In the genomic region with DNA sequence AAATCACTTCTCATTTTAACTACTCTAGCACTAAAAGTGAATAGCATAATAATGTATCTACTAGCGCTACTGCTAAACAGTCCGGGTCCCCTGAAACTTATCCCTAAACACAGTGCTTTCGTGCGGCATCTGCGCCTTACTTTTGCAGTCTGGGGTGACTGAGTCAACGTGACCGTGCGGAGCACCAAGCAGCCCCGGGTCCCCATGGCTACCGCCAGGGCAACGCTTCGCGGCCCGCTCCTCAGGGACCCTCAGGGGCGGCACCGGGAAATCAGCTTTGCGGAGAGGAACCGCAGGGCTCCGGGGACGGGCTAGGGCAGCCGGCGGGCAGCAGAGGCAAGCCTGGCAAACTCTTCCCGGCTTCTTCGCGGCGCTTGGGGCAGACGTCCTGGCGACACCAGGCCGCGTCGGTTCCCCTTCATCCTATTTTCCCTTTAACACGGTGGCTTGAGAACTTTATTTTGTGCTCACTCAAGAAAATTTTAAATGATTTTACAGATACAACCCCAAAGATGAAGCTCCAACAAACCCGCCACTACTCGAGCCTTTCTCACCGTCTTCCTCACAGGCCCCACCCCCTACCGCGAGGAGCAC, we compare ENCODE assay signal across 8 cellular contexts. TPM values are rescaled to one million over a fixed set of nuclear protein-coding genes. Genes with fewer than 3 reads are reported as not detected.
DNase-seq lines count a peak whose midpoint lies in the region; ATAC-seq, FAIRE-seq and TF ChIP-seq lines count a peak whose summit lies in the region.

No MANE protein-coding gene starts in this region.

- peak overlapping the region; percentile 87 to 97 (median 96) for H3K27ac ChIP-seq in pancreas
- peak overlapping the region; percentile 95 to 100 (median 98) for H3K27ac ChIP-seq in transverse colon

- H3K4me3 Mint-ChIP-seq in activated naive CD4-positive, alpha-beta T cell treated with anti-CD3 and anti-CD28 coated beads, Interleukin-2, amount 10 ng/mL, durations not matched to agents 7 days and 5 days = peak overlapping the region; percentile 91

- H3K27me3 ChIP-seq in BJ (ENCODE audit: control insufficient read depth, insufficient read depth, low read length) (no peaks in the 10 kb centered on the region), pancreas (no peaks in the 10 kb centered on the region), transverse colon (no peaks in the 10 kb centered on the region)

- H3K4me1 ChIP-seq in pancreas (peaks cover 0 to 24% (median 18%) of the 10 kb centered on the region in 3 donors), transverse colon (peaks cover 0 to 28% (median 15%) of the 10 kb centered on the region in 4 donors)

- no peaks in the 10 kb centered on the region for H3K36me3 Mint-ChIP-seq in activated naive CD4-positive, alpha-beta T cell treated with anti-CD3 and anti-CD28 coated beads, Interleukin-2, amount 10 ng/mL, durations not matched to agents 7 days and 5 days

- 0% methylated on average over 34 to 37 of the region's 37 CpGs for WGBS in pancreas, 2 donors
- 0% methylated on average over 2 to 37 of the region's 37 CpGs for WGBS in transverse colon (ENCODE audit: low coverage in 1 of 2), 2 donors

- peak; percentile 29 for ATAC-seq in GM19351 (IDR thresholded peaks at IDR 0.05; ENCODE audit: unreplicated experiment)
- peak; percentile 18 for ATAC-seq in HG03442 (IDR thresholded peaks at IDR 0.05; ENCODE audit: unreplicated experiment)
- no peak for ATAC-seq in Right ventricle myocardium inferior
- peak; percentile 1 to 9 (median 4) for ATAC-seq in pancreas

- intact Hi-C loops in Right ventricle myocardium inferior (cut with DNase I) = loop anchor here (5.0 kb wide), 1 partner anchor 969 kb away; a partner anchor contains a TSS
- intact Hi-C loops in pancreas (cut with DNase I) = no loop called here
- intact Hi-C loops in transverse colon (cut with DNase I; ENCODE audit: low total_unique reads) = loop anchor here (10.0 kb wide), 1 partner anchor 304 kb away; no protein-coding TSS in a partner anchor

- CTCF ChIA-PET in BJ (lab: Yijun Ruan, JAX) = interaction anchor here (0.9 to 1.9 kb wide), 7 partner anchors 9 to 288 kb away, joined by 3 to 4 read pairs (median 3); no protein-coding TSS in a partner anchor
- CTCF ChIA-PET in activated naive CD4-positive, alpha-beta T cell treated with anti-CD3 and anti-CD28 coated beads, Interleukin-2, amount 10 ng/mL, durations not matched to agents 7 days and 5 days (lab: Charles Lee) = interaction anchor here (0.6 to 1.7 kb wide), 6 partner anchors 14 to 841 kb away, joined by 3 to 4 read pairs (median 4); no protein-coding TSS in a partner anchor

- TF ChIP-seq EP300 in transverse colon (IDR thresholded peaks at IDR 0.05; ENCODE audit: low read depth) = no peak

- no peak for TF ChIP-seq POLR2A in transverse colon (IDR thresholded peaks at IDR 0.05)

- no peaks in the 10 kb centered on the region for H3K9me3 Mint-ChIP-seq in activated naive CD4-positive, alpha-beta T cell treated with anti-CD3 and anti-CD28 coated beads, Interleukin-2, amount 10 ng/mL, durations not matched to agents 7 days and 5 days

- H3K27ac Mint-ChIP-seq in activated naive CD4-positive, alpha-beta T cell treated with anti-CD3 and anti-CD28 coated beads, Interleukin-2, amount 10 ng/mL, durations not matched to agents 7 days and 5 days = peak overlapping the region; percentile 98

- peak overlapping the region; percentile 86 for H3K4me3 ChIP-seq in BJ (ENCODE audit: low read depth, low read length)
- H3K4me3 ChIP-seq in pancreas = peak overlapping the region; percentile 74 to 89 (median 81)
- peak overlapping the region; percentile 61 to 81 (median 72) for H3K4me3 ChIP-seq in transverse colon

- peaks cover 27% of the 10 kb centered on the region for H3K4me1 Mint-ChIP-seq in activated naive CD4-positive, alpha-beta T cell treated with anti-CD3 and anti-CD28 coated beads, Interleukin-2, amount 10 ng/mL, durations not matched to agents 7 days and 5 days

- POLR2A ChIA-PET in BJ (lab: Charles Lee) = interaction anchor here (0.7 to 1.3 kb wide), 5 partner anchors 9 to 620 kb away, joined by 3 to 6 read pairs (median 4); no protein-coding TSS in a partner anchor

- no peak for FAIRE-seq in pancreas (lab: Jason Lieb, UNC)

- H3K36me3 ChIP-seq in BJ (ENCODE audit: control insufficient read depth, insufficient read depth, low read length) (no peaks in the 10 kb centered on the region), pancreas (no peaks in the 10 kb centered on the region), transverse colon (no peaks in the 10 kb centered on the region)

- DNase-seq in BJ (ENCODE audit: low read depth) = no peak
- peak; percentile 67 for DNase-seq in RPMI8226
- peak; percentile 64 for DNase-seq in activated naive CD4-positive, alpha-beta T cell treated with anti-CD3 and anti-CD28 coated beads, Interleukin-2, amount 10 ng/mL, durations not matched to agents 7 days and 5 days
- DNase-seq in Right ventricle myocardium inferior (ENCODE audit: missing footprints) = peak; percentile 79
- DNase-seq in pancreas = peak; percentile 27 to 79 (median 50)
- peak; percentile 46 for DNase-seq in transverse colon

- peaks cover 17% of the 10 kb centered on the region for H3K27me3 Mint-ChIP-seq in activated naive CD4-positive, alpha-beta T cell treated with anti-CD3 and anti-CD28 coated beads, Interleukin-2, amount 10 ng/mL, durations not matched to agents 7 days and 5 days

- peak; percentile 29; the same call in 1 of the 2 replicates for TF ChIP-seq CTCF in BJ (IDR thresholded peaks at IDR 0.05; ENCODE audit: insufficient read depth, low read depth, low read length)
- no peak for TF ChIP-seq CTCF in pancreas (IDR thresholded peaks at IDR 0.05)
- TF ChIP-seq CTCF in transverse colon (IDR thresholded peaks at IDR 0.05) = peak in 4 of 5 experiments; percentile 3 to 45 (median 24)

- in situ Hi-C loops in transverse colon (cut with MboI; ENCODE audit: low pct_ligation_motif_present in 1 of 4, low pct_unique_long_range_greater_than_20kb in 1 of 4, low sequenced_read_pairs in 3 of 4) = loop anchor here in 1 of 4 donors (25.0 kb wide), 1 partner anchor 209 kb away; no protein-coding TSS in a partner anchor

- no peaks in the 10 kb centered on the region for H3K9me3 ChIP-seq in pancreas
- no peaks in the 10 kb centered on the region for H3K9me3 ChIP-seq in transverse colon

RNA-seq across cellular contexts. Expression of a gene that starts 0.8 kb away (rescaled TPM):
- 11.6 and 12.6 TPM in 2 replicates for polyA plus RNA-seq in BJ (2011; rRNA removed)
- 7.5 and 10.1 TPM in 2 replicates for polyA minus RNA-seq in BJ (2011; rRNA and poly(A)+ RNA removed)
- 9.0 TPM for total RNA-seq in Right ventricle myocardium inferior
- 10 to 100 TPM in 1 of 6 donors, 1 to 10 TPM in 5; 3.9 to 11.2 (median 5.0) TPM for total RNA-seq in pancreas
- polyA plus RNA-seq in pancreas = 1 to 10 TPM; 1.6 to 3.5 TPM
- 10 to 100 TPM; 10.1 to 28.3 (median 17.0) TPM for total RNA-seq in transverse colon

Comparison
In these comparisons a context has a peak if more than half of its experiments do, and no peak if none do; other contexts are left out.
1. CTCF ChIP-seq: peak in BJ (single experiment) and transverse colon (4 of 5); none in pancreas (0 of 4).
2. intact Hi-C loops: an anchor here in Right ventricle myocardium inferior (5.0 kb wide) and transverse colon (10.0 kb wide); none called in pancreas.
3. Peak in every context shown above with its lines, with median percentiles within 50 percentile points of each other: H3K4me3 ChIP-seq.